In genomic region chr6:112008482-112008881, GRCh38 we compare ENCODE assay signal across 23 cellular contexts. TPM values are rescaled to one million over a fixed set of nuclear protein-coding genes. Genes with fewer than 3 reads are reported as not detected.
"Had no signal": no experiment of that assay in that cellular context is flagged by ENCODE, and none has a peak within 500 bp of the region (broad histone marks: within the 10 kb centered on the region; RNA-seq: fewer than 3 reads in every experiment).

No MANE protein-coding gene starts in this region.

- H3K4me1 ChIP-seq: ascending aorta, prostate gland, right atrium auricular region, thyroid gland had no signal

- H3K9me3 ChIP-seq: adrenal gland, ascending aorta, prostate gland, right atrium auricular region, thyroid gland had no signal

- H3K27me3 ChIP-seq: adrenal gland, ascending aorta, foreskin keratinocyte, right atrium auricular region, thyroid gland had no signal

- H3K4me3 ChIP-seq: adrenal gland, ascending aorta, lung, prostate gland, right atrium auricular region, thyroid gland had no signal

- DNase-seq: activated CD4-positive, alpha-beta memory T cell treated with anti-CD3 and anti-CD28 coated beads, Interleukin-2, amount 10 ng/mL, durations not matched to agents 7 days and 5 days; activated CD4-positive, alpha-beta T cell treated with anti-CD3 and anti-CD28 coated beads for 4 hours; activated CD4-positive, CD25-positive, alpha-beta regulatory T cell; activated gamma-delta T cell treated with Interleukin-2 at 50 U/mL for 16 hours; central memory CD4-positive, alpha-beta T cell; effector memory CD4-positive, alpha-beta T cell; kidney; naive thymus-derived CD8-positive, alpha-beta T cell; stimulated activated CD4-positive, alpha-beta T cell treated with anti-CD3 and anti-CD28 coated beads, Interleukin-4, amount 100 ng/mL, for 24 hours; stimulated activated naive CD4-positive, alpha-beta T cell treated with Interleukin-2 at 50 U/mL for 16 hours; T1000; thyroid gland had no signal

- FAIRE-seq: kidney had no signal

- H3K36me3 ChIP-seq: adrenal gland, ascending aorta, prostate gland, right atrium auricular region, thyroid gland had no signal

- H3K27ac ChIP-seq: foreskin keratinocyte, prostate gland, thyroid gland had no signal

- ATAC-seq: foreskin keratinocyte; naive thymus-derived CD8-positive, alpha-beta T cell had no signal

RNA-seq across cellular contexts. Expression of gene CCN6, which starts 45.4 kb away (rescaled TPM):
- total RNA-seq: activated CD4-positive, alpha-beta memory T cell treated with anti-CD3 and anti-CD28 coated beads, Interleukin-2, amount 10 ng/mL, durations not matched to agents 7 days and 5 days; adrenal gland; ascending aorta; dermis microvascular lymphatic vessel endothelial cell; left lobe of liver; lung; mesothelial cell of epicardium; naive thymus-derived CD8-positive, alpha-beta T cell; osteocyte; right atrium auricular region; ureter had no signal
- polyA plus RNA-seq: adrenal gland, lung had no signal
